In the genomic region with DNA sequence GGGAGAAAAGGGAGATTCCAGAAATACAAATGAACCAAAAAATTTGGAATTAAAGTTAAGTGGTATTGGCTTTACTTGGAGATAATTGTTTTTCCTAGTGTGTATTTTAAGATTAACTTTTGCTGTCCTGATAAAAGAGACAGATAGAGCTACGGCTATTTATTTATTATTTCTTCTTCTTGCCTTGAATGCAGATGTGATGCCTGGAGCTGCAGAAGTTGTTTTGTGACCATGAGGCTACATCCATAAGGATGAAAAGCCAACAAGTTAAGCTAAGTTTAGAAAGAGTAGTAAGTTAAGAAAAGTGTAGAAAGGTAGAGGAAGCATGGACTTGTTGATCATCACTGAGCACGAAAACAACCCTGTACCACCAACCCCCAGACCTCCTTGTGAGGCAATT, we compare ENCODE assay signal across 3 cellular contexts.
TF ChIP-seq lines count a peak whose summit lies in the region.

No MANE protein-coding gene starts in this region.

TF ChIP-seq in WTC11, 78 proteins besides CTCF, POLR2A, EP300 and RAD21:
- TF ChIP-seq GTF2I (CRISPR knock-in tag; conservative IDR thresholded peaks at IDR 0.05) (peak; percentile 58; the same call in 1 of the 2 replicates), FOXK1 (CRISPR knock-in tag; IDR thresholded peaks at IDR 0.05) (no peak)

TF ChIP-seq in K562, 482 proteins besides CTCF, POLR2A, EP300 and RAD21:
- TF ChIP-seq RBM25 (IDR thresholded peaks at IDR 0.05; ENCODE audit: low read depth, low read length, severe bottlenecking), result peak; percentile 35
- no peak for TF ChIP-seq MEIS2 (IDR thresholded peaks at IDR 0.05; ENCODE audit: partially characterized antibody)

TF ChIP-seq in H1, 55 proteins besides CTCF, POLR2A, EP300 and RAD21:
- TF ChIP-seq EZH2 (IDR thresholded peaks at IDR 0.05; ENCODE audit: low read depth, low read length, severe bottlenecking) (no peak), TAF7 (optimal IDR thresholded peaks at IDR 0.05; ENCODE audit: borderline replicate concordance, low read depth, low read length) (no peak), KDM4A (IDR thresholded peaks at IDR 0.05; ENCODE audit: low read depth, low read length, severe bottlenecking) (no peak), KDM1A (IDR thresholded peaks at IDR 0.05; ENCODE audit: borderline replicate concordance, low read length) (peak; percentile 77; the same call in 1 of the 2 replicates), NRF1 (IDR thresholded peaks at IDR 0.05; ENCODE audit: low read depth, low read length) (no peak)
